Comparison of ENCODE assay signal across 15 cellular contexts in the genomic region with DNA sequence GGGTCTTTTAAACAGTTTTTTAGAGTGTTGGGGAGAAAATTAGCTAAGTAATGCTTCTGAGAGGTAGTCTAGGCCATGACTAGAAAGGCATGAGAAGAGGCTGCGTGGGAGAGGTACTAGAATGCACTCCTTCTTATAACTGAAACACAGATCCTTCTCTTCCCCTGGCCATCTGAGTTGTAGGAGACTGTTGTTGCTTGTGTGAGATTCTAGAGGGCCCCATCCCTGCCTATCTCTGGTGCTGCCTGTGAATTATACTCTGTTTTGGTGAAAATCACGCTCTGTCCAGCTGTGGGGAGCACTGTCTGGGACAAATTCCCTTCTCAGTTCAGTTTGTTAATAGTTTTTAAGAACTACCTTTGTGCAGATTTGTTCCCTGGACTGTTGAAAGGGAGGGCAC. TPM values are rescaled to one million over a fixed set of nuclear protein-coding genes. Genes with fewer than 3 reads are reported as not detected.
DNase-seq lines count a peak whose midpoint lies in the region; ATAC-seq and TF ChIP-seq lines count a peak whose summit lies in the region.
"Had no signal": no experiment of that assay in that cellular context is flagged by ENCODE, and none has a peak within 500 bp of the region (broad histone marks: within the 10 kb centered on the region; RNA-seq: fewer than 3 reads in every experiment).

No MANE protein-coding gene starts in this region.

- intact Hi-C loops in A673 (cut with micrococcal nuclease; ENCODE audit: unreplicated experiment) = no loop called here
- intact Hi-C loops in adrenal gland (cut with DNase I) = loop anchor here in 1 of 2 donors (10.0 kb wide), 1 partner anchor 160 kb away; no protein-coding TSS in a partner anchor
- intact Hi-C loops in sciatic nerve (cut with DNase I) = no loop called here
- intact Hi-C loops in CD14-positive monocyte (cut with micrococcal nuclease) = no loop called here

- TF ChIP-seq CTCF in A673 (conservative IDR thresholded peaks at IDR 0.05; ENCODE audit: low read depth, low read length) = no peak
- TF ChIP-seq CTCF in adrenal gland (IDR thresholded peaks at IDR 0.05) = no peak
- no peak for TF ChIP-seq CTCF in glutamatergic neuron (IDR thresholded peaks at IDR 0.05; ENCODE audit: partially characterized antibody, unreplicated experiment)
- TF ChIP-seq CTCF in CD14-positive monocyte (IDR thresholded peaks at IDR 0.05) = no peak

- peak overlapping the region; percentile 60 for H3K27ac ChIP-seq in A673 (ENCODE audit: low read depth, low read length, poor library complexity, severe bottlenecking)
- peak overlapping the region in 3 of 5 donors; percentile 23 to 38 (median 23) for H3K27ac ChIP-seq in adrenal gland
- H3K27ac ChIP-seq: neutrophil had no signal

- no peak for DNase-seq in A673 (ENCODE audit: low spot score)
- DNase-seq in adrenal gland = no peak
- DNase-seq in glutamatergic neuron = no peak
- DNase-seq in sciatic nerve (ENCODE audit: low spot score) = no peak
- DNase-seq in CD14-positive monocyte (ENCODE audit: low spot score) = no peak
- DNase-seq in activated CD4-positive, alpha-beta T cell treated with anti-CD3 and anti-CD28 coated beads, Interleukin-2, amount 50 U/mL, for 1 hour = no peak
- DNase-seq in NCI-H1105 (lab: John Stamatoyannopoulos, UW) = no peak
- DNase-seq in T-cell = no peak
- DNase-seq: activated CD4-positive, CD25-positive, alpha-beta regulatory T cell; heart right ventricle; NCI-H226; NK-92 treated with Interleukin-12 subunit alpha and Interleukin-12 subunit beta, amount 100 ng/mL, for 24 hours; stimulated activated CD4-positive, alpha-beta T cell treated with anti-CD3 and anti-CD28 coated beads, Interleukin-4, amount 100 ng/mL, for 1 hour; trophoblast cell had no signal

- H3K4me1 Mint-ChIP-seq in glutamatergic neuron (ENCODE audit: low read depth, unreplicated experiment) (peaks cover 84% of the 10 kb centered on the region), CD14-positive monocyte (no peaks in the 10 kb centered on the region), T-cell (no peaks in the 10 kb centered on the region)

- no peaks in the 10 kb centered on the region for H3K36me3 ChIP-seq in A673 (ENCODE audit: insufficient read depth, low read length, poor library complexity, severe bottlenecking)
- H3K36me3 ChIP-seq in adrenal gland (replicated peaks in 1 of 2) = no peaks in the 10 kb centered on the region
- H3K36me3 ChIP-seq: neutrophil had no signal

- H3K9me3 ChIP-seq in A673 (ENCODE audit: low read depth, low read length, poor library complexity, severe bottlenecking) (no peaks in the 10 kb centered on the region), adrenal gland (replicated peaks in 1 of 3) (no peaks in the 10 kb centered on the region)
- H3K9me3 ChIP-seq: heart right ventricle, neutrophil had no signal

- H3K27me3 ChIP-seq in A673 (replicated peaks; ENCODE audit: insufficient read depth, low read depth, low read length, poor library complexity) (no peaks in the 10 kb centered on the region), adrenal gland (no peaks in the 10 kb centered on the region)
- H3K27me3 ChIP-seq: heart right ventricle had no signal

- POLR2A ChIA-PET in A673 (lab: Charles Lee; ENCODE audit: low non-redundant PET) = no interaction called here
- POLR2A ChIA-PET in T-cell (lab: Charles Lee) = no interaction called here

- no TSS peak for BruUV-seq in A673 (replicated peaks; lab: Mats Ljungman, UMichigan)

- H3K27ac Mint-ChIP-seq in glutamatergic neuron (ENCODE audit: unreplicated experiment) (peak overlapping the region; percentile 60), CD14-positive monocyte (peak overlapping the region in 1 of 7 donors; percentile 65), T-cell (no peak overlapping the region)

- no peak overlapping the region for H3K4me3 ChIP-seq in A673 (ENCODE audit: low read depth, low read length, poor library complexity, severe bottlenecking)
- no peak overlapping the region for H3K4me3 ChIP-seq in adrenal gland
- H3K4me3 ChIP-seq: heart right ventricle had no signal

- 89 to 100% (median 95%) methylated on average over 2 of the region's 2 CpGs for WGBS in adrenal gland, 4 donors

- H3K36me3 Mint-ChIP-seq in glutamatergic neuron (ENCODE audit: unreplicated experiment) (peaks cover 9% of the 10 kb centered on the region), CD14-positive monocyte (no peaks in the 10 kb centered on the region), T-cell (no peaks in the 10 kb centered on the region)

- H3K4me3 Mint-ChIP-seq in glutamatergic neuron (ENCODE audit: unreplicated experiment) (peak overlapping the region; percentile 65), CD14-positive monocyte (no peak overlapping the region), T-cell (no peak overlapping the region)

- H3K27me3 Mint-ChIP-seq in glutamatergic neuron (ENCODE audit: unreplicated experiment) = peaks cover 23% of the 10 kb centered on the region
- H3K27me3 Mint-ChIP-seq in CD14-positive monocyte (ENCODE audit: low read depth in 3 of 3) = peaks cover 17 to 24% (median 18%) of the 10 kb centered on the region in 3 donors
- H3K27me3 Mint-ChIP-seq in T-cell = peaks cover 18 to 33% of the 10 kb centered on the region in 2 donors

- ATAC-seq in sciatic nerve = peak; percentile 52
- ATAC-seq in T-cell (replicated peaks in 1 of 4) = no peak
- ATAC-seq: heart right ventricle had no signal

- CTCF ChIA-PET in A673 (lab: Charles Lee) = no interaction called here
- CTCF ChIA-PET in T-cell (lab: Charles Lee) = no interaction called here

- H3K9me3 Mint-ChIP-seq in glutamatergic neuron (ENCODE audit: unreplicated experiment) (peaks cover 26% of the 10 kb centered on the region), CD14-positive monocyte (no peaks in the 10 kb centered on the region), T-cell (no peaks in the 10 kb centered on the region)

- peaks cover 44% of the 10 kb centered on the region for H3K4me1 ChIP-seq in A673 (ENCODE audit: insufficient read depth, low read length, poor library complexity, severe bottlenecking)
- peaks cover 23 to 27% of the 10 kb centered on the region in 2 donors for H3K4me1 ChIP-seq in adrenal gland (replicated peaks in 1 of 2)

- no peak for TF ChIP-seq POLR2A in adrenal gland (IDR thresholded peaks at IDR 0.05)

RNA-seq across cellular contexts. Expression of a gene that starts 37.5 kb away (rescaled TPM):
- total RNA-seq in A673 (2021) (134 and 135 TPM in 2 replicates), adrenal gland (100 to 1,000 TPM in 3 of 8 donors, 10 to 100 TPM in 5; 51.2 to 258 (median 97.3) TPM), glutamatergic neuron (ENCODE audit: unreplicated experiment) (2,530 TPM), sciatic nerve (218 TPM), T-cell (under 1 TPM in 3 of 5 donors, not detected in 2; 0.33 to 0.98 (median 0.47) TPM)
- polyA plus RNA-seq in adrenal gland (10 to 100 TPM; 11.5 to 29.4 (median 29.3) TPM), CD14-positive monocyte (under 1 TPM in 1 of 2 donors, not detected in 1; 0.02 TPM)

Comparison
In these comparisons a context has a peak if more than half of its experiments do, and no peak if none do; other contexts are left out.
1. RNA of a gene that starts 37.5 kb away (total RNA-seq): 2,530 TPM in glutamatergic neuron (single experiment), 218 TPM in sciatic nerve (single experiment), 134 to 135 TPM in A673 and 51.2 to 258 TPM in adrenal gland; 0.33 to 0.98 TPM in T-cell; every median in the first group is over 10 times any median in the second.